In genomic region chr22:33119044-33119443, GRCh38 we compare ENCODE assay signal across 8 cellular contexts.
"Had no signal": no experiment of that assay in that cellular context is flagged by ENCODE, and none has a peak within 500 bp of the region (broad histone marks: within the 10 kb centered on the region; RNA-seq: fewer than 3 reads in every experiment).

No MANE protein-coding gene starts in this region.

- H3K9ac ChIP-seq: KMS-11 had no signal

- H3K27me3 Mint-ChIP-seq: IgD-negative memory B cell had no signal

- H3K4me1 Mint-ChIP-seq: IgD-negative memory B cell had no signal

- H3K4me2 ChIP-seq: KMS-11 had no signal

- H3K27ac ChIP-seq: HL-60, KMS-11 had no signal

- H3K36me3 Mint-ChIP-seq: IgD-negative memory B cell had no signal

- H3K27ac Mint-ChIP-seq: IgD-negative memory B cell had no signal

- ATAC-seq: HepG2 had no signal

- DNase-seq: IMR-90, KBM-7, KG1 had no signal

- FAIRE-seq: HepG2, HTR-8/SVneo had no signal
